ENCODE assay signal across 1 cellular context in genomic region chr7:150404785-150405583, GRCh38.
TF ChIP-seq lines count a peak whose summit lies in the region.

No MANE protein-coding gene starts in this region.

TF ChIP-seq in K562, 482 proteins besides CTCF, POLR2A, EP300 and RAD21 (continued from another document and continues in another):
- TF ChIP-seq, protein P1, sequence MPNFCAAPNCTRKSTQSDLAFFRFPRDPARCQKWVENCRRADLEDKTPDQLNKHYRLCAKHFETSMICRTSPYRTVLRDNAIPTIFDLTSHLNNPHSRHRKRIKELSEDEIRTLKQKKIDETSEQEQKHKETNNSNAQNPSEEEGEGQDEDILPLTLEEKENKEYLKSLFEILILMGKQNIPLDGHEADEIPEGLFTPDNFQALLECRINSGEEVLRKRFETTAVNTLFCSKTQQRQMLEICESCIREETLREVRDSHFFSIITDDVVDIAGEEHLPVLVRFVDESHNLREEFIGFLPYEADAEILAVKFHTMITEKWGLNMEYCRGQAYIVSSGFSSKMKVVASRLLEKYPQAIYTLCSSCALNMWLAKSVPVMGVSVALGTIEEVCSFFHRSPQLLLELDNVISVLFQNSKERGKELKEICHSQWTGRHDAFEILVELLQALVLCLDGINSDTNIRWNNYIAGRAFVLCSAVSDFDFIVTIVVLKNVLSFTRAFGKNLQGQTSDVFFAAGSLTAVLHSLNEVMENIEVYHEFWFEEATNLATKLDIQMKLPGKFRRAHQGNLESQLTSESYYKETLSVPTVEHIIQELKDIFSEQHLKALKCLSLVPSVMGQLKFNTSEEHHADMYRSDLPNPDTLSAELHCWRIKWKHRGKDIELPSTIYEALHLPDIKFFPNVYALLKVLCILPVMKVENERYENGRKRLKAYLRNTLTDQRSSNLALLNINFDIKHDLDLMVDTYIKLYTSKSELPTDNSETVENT (CRISPR knock-in tag; IDR thresholded peaks at IDR 0.05): peak; percentile 97
- 0 out of 2 replicates have a peak, but pooled peaks have one; percentile 38 for TF ChIP-seq TEAD4 (IDR thresholded peaks at IDR 0.05; ENCODE audit: low read length)
- TF ChIP-seq TEAD4 (CRISPR knock-in tag; IDR thresholded peaks at IDR 0.05; ENCODE audit: borderline replicate concordance): 0 out of 2 replicates have a peak, but pooled peaks have one; percentile 74
- peak; percentile 45; the same call in 1 of the 2 replicates for TF ChIP-seq SMC3 (conservative IDR thresholded peaks at IDR 0.05; ENCODE audit: insufficient read depth, low read depth, low read length)
- TF ChIP-seq PHB2 (IDR thresholded peaks at IDR 0.05; ENCODE audit: low read depth): no peak
- TF ChIP-seq, protein P2, sequence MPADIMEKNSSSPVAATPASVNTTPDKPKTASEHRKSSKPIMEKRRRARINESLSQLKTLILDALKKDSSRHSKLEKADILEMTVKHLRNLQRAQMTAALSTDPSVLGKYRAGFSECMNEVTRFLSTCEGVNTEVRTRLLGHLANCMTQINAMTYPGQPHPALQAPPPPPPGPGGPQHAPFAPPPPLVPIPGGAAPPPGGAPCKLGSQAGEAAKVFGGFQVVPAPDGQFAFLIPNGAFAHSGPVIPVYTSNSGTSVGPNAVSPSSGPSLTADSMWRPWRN (IDR thresholded peaks at IDR 0.05; ENCODE audit: low read depth): no peak
- peak; percentile 90 for TF ChIP-seq ESRRA (IDR thresholded peaks at IDR 0.05; ENCODE audit: borderline replicate concordance, low read depth)
- no peak; a peak in 2 of 4 replicates for TF ChIP-seq FOXA3 (CRISPR knock-in tag; conservative IDR thresholded peaks at IDR 0.05 in 1 of 2, IDR thresholded peaks at IDR 0.05 in 1 of 2)
- TF ChIP-seq, protein P3, sequence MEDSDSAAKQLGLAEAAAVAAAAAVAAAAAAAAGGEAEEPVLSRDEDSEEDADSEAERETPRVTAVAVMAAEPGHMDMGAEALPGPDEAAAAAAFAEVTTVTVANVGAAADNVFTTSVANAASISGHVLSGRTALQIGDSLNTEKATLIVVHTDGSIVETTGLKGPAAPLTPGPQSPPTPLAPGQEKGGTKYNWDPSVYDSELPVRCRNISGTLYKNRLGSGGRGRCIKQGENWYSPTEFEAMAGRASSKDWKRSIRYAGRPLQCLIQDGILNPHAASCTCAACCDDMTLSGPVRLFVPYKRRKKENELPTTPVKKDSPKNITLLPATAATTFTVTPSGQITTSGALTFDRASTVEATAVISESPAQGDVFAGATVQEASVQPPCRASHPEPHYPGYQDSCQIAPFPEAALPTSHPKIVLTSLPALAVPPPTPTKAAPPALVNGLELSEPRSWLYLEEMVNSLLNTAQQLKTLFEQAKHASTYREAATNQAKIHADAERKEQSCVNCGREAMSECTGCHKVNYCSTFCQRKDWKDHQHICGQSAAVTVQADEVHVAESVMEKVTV (CRISPR knock-in tag; IDR thresholded peaks at IDR 0.05): no peak
- no peak for TF ChIP-seq HMBOX1 (IDR thresholded peaks at IDR 0.05)
- peak; percentile 89; the same call in 1 of the 2 replicates for TF ChIP-seq CAMTA2 (CRISPR knock-in tag; conservative IDR thresholded peaks at IDR 0.05)
- no peak for TF ChIP-seq ZNF583 (CRISPR knock-in tag; IDR thresholded peaks at IDR 0.05)
- 0 out of 2 replicates have a peak, but pooled peaks have one; percentile 7 for TF ChIP-seq SLC30A9 (CRISPR knock-in tag; IDR thresholded peaks at IDR 0.05)
- TF ChIP-seq TBL1XR1 (IDR thresholded peaks at IDR 0.05; ENCODE audit: low read length in 2 of 2): peak; percentile 90 to 92; a peak in 3 of 4 replicates
- peak; percentile 60; the same call in 1 of the 2 replicates for TF ChIP-seq STAT5A (IDR thresholded peaks at IDR 0.05; ENCODE audit: borderline replicate concordance, low read length)
- TF ChIP-seq ELF1 (tag; IDR thresholded peaks at IDR 0.05): peak; percentile 81; the same call in 1 of the 2 replicates
- peak; percentile 21 to 65; a peak in 2 of 4 replicates for TF ChIP-seq TEAD1 (CRISPR knock-in tag; IDR thresholded peaks at IDR 0.05)
- TF ChIP-seq ZNF212 (CRISPR knock-in tag; IDR thresholded peaks at IDR 0.05): no peak
- TF ChIP-seq GTF2A2 (tag; IDR thresholded peaks at IDR 0.05): peak; percentile 38; the same call in 1 of the 2 replicates
- peak; percentile 86 for TF ChIP-seq ELF2 (CRISPR knock-in tag; IDR thresholded peaks at IDR 0.05)
- no peak for TF ChIP-seq RBM39 (optimal IDR thresholded peaks at IDR 0.05; ENCODE audit: low read depth, low read length)
- no peak for TF ChIP-seq ZNF318 (IDR thresholded peaks at IDR 0.05; ENCODE audit: borderline replicate concordance in 1 of 2, low read depth in 1 of 2)
- no peak; the same call in 1 of the 2 replicates for TF ChIP-seq C11orf30 (IDR thresholded peaks at IDR 0.05; ENCODE audit: low read depth)
- TF ChIP-seq ZNF217 (CRISPR knock-in tag; IDR thresholded peaks at IDR 0.05): no peak
- peak; percentile 28; the same call in 1 of the 2 replicates for TF ChIP-seq MEF2A (IDR thresholded peaks at IDR 0.05; ENCODE audit: control insufficient read depth, low read depth, low read length)
- 0 out of 2 replicates have a peak, but pooled peaks have one; percentile 22 for TF ChIP-seq SMAD2 (IDR thresholded peaks at IDR 0.05; ENCODE audit: low read depth, low read length)
- peak; percentile 79; the same call in 1 of the 2 replicates for TF ChIP-seq ETV5 (CRISPR knock-in tag; IDR thresholded peaks at IDR 0.05; ENCODE audit: low read depth)
- TF ChIP-seq SP1 (CRISPR knock-in tag; IDR thresholded peaks at IDR 0.05): peak; percentile 97
- TF ChIP-seq NFYB (IDR thresholded peaks at IDR 0.05; ENCODE audit: extremely low read depth, insufficient read length): no peak
- TF ChIP-seq ATF1 (CRISPR knock-in tag; IDR thresholded peaks at IDR 0.05): no peak
- TF ChIP-seq ATF1 (tag; IDR thresholded peaks at IDR 0.05): peak; percentile 92
- TF ChIP-seq HNRNPLL (IDR thresholded peaks at IDR 0.05; ENCODE audit: low read depth, low read length, poor library complexity, severe bottlenecking): peak; percentile 77
- TF ChIP-seq, protein P4, sequence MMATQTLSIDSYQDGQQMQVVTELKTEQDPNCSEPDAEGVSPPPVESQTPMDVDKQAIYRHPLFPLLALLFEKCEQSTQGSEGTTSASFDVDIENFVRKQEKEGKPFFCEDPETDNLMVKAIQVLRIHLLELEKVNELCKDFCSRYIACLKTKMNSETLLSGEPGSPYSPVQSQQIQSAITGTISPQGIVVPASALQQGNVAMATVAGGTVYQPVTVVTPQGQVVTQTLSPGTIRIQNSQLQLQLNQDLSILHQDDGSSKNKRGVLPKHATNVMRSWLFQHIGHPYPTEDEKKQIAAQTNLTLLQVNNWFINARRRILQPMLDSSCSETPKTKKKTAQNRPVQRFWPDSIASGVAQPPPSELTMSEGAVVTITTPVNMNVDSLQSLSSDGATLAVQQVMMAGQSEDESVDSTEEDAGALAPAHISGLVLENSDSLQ (IDR thresholded peaks at IDR 0.05): no peak
- TF ChIP-seq FOXP1 (CRISPR knock-in tag; IDR thresholded peaks at IDR 0.05): peak; percentile 96
- peak; percentile 53; the same call in 1 of the 2 replicates for TF ChIP-seq ZNF280B (CRISPR knock-in tag; IDR thresholded peaks at IDR 0.05)
- no peak for TF ChIP-seq ZNF75A (CRISPR knock-in tag; IDR thresholded peaks at IDR 0.05)
- TF ChIP-seq ARID1B (IDR thresholded peaks at IDR 0.05): no peak
- TF ChIP-seq HCFC1 (IDR thresholded peaks at IDR 0.05; ENCODE audit: low read depth, low read length): peak; percentile 81
- TF ChIP-seq TCF15 (CRISPR knock-in tag; IDR thresholded peaks at IDR 0.05): no peak
- peak; percentile 80 for TF ChIP-seq NBN (IDR thresholded peaks at IDR 0.05; ENCODE audit: low read depth)
- TF ChIP-seq ZNF79 (CRISPR knock-in tag; IDR thresholded peaks at IDR 0.05; ENCODE audit: low read depth): no peak
- peak; percentile 92 for TF ChIP-seq ATF7 (IDR thresholded peaks at IDR 0.05)
- TF ChIP-seq KLF1 (tag; IDR thresholded peaks at IDR 0.05): peak; percentile 38
- no peak for TF ChIP-seq ZC3H8 (IDR thresholded peaks at IDR 0.05)
- no peak; the same call in 1 of the 2 replicates for TF ChIP-seq ZNF274 (IDR thresholded peaks at IDR 0.05; ENCODE audit: borderline replicate concordance, low read depth, low read length)
- no peak for TF ChIP-seq SIX5 (IDR thresholded peaks at IDR 0.05; ENCODE audit: borderline replicate concordance in 1 of 2, insufficient read depth in 1 of 2, low read depth in 1 of 2, low read length in 2 of 2)
- peak; percentile 100 for TF ChIP-seq RB1 (IDR thresholded peaks at IDR 0.05; ENCODE audit: low read depth)
- no peak for TF ChIP-seq EWSR1 (IDR thresholded peaks at IDR 0.05; ENCODE audit: borderline replicate concordance, low read depth, partially characterized antibody)
- TF ChIP-seq MEIS2 (IDR thresholded peaks at IDR 0.05; ENCODE audit: partially characterized antibody): no peak
- peak; percentile 78; the same call in 1 of the 2 replicates for TF ChIP-seq CREB3L1 (IDR thresholded peaks at IDR 0.05; ENCODE audit: borderline replicate concordance, low read depth)
